In the genomic region with DNA sequence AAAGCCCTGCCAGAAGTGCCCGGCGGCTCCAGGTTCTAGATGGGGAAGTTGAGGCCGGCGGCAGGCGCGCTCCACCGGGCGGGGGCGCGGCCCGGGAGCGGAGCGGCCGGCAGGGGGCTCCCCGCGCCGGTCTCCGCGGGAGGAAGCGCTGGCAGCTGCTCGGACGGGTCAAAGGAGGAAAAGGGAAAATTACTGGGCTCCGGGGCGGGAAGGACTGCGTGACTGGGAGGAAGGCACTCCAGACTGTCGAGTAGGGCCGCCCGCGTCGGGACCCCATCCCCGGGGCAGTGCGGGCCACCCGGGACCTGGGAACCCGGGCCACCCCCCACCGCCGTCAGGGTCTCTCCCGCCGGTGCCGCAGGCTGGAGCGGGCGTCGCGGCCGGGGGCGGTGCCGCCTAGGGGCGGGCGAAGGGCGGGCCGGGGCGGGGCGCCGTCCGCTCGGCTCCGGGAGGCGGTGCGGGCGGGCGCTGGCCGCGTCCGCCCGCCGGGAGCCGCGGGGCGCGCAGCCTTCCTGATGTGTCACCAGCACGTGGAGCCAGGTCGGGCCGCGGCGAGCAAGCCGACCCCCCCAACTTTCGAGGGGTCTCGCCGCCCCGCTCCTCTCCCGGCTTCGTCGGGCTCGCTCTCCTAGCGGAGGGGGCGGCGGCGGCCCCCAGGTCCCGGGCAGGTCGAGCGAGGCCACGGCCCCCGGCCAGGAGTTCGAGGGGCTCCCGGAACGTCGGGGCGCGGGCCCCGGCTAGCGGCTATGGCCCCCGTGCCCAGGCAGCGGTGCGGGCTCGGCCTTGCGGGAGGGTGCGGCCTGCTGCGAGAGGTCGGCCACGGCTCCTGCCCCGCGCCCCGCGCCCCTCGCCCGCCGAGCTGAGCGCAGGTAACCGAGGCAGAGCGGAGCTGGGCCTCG, we compare ENCODE assay signal across 8 cellular contexts.
DNase-seq lines count a peak whose midpoint lies in the region; ATAC-seq and TF ChIP-seq lines count a peak whose summit lies in the region.

No MANE protein-coding gene starts in this region.

- peaks cover 0 to 12% of the 10 kb centered on the region in 2 donors for H3K4me1 ChIP-seq in lung (ENCODE audit: control insufficient read depth in 2 of 2, insufficient read depth in 2 of 2, low read length in 2 of 2)

- H3K4me1 Mint-ChIP-seq in activated CD8-positive, alpha-beta T cell treated with anti-CD3 and anti-CD28 coated beads, Interleukin-2, amount 10 ng/mL, durations not matched to agents 7 days and 5 days (ENCODE audit: low read depth) = peaks cover 10% of the 10 kb centered on the region

- no peak overlapping the region for H3K27ac Mint-ChIP-seq in activated CD8-positive, alpha-beta T cell treated with anti-CD3 and anti-CD28 coated beads, Interleukin-2, amount 10 ng/mL, durations not matched to agents 7 days and 5 days

- H3K27me3 ChIP-seq in lung (ENCODE audit: control insufficient read depth, insufficient read depth) = no peaks in the 10 kb centered on the region

- peaks cover 22% of the 10 kb centered on the region for H3K27me3 Mint-ChIP-seq in activated CD8-positive, alpha-beta T cell treated with anti-CD3 and anti-CD28 coated beads, Interleukin-2, amount 10 ng/mL, durations not matched to agents 7 days and 5 days (ENCODE audit: low read depth)

- CTCF ChIA-PET in activated CD8-positive, alpha-beta T cell treated with anti-CD3 and anti-CD28 coated beads, Interleukin-2, amount 10 ng/mL, durations not matched to agents 7 days and 5 days (lab: Charles Lee) = interaction anchor here (2.6 kb wide), 1 partner anchor 283 kb away, joined by 14 read pairs; no protein-coding TSS in a partner anchor

- H3K4me3 Mint-ChIP-seq in activated CD8-positive, alpha-beta T cell treated with anti-CD3 and anti-CD28 coated beads, Interleukin-2, amount 10 ng/mL, durations not matched to agents 7 days and 5 days = peak overlapping the region; percentile 54

- POLR2A ChIA-PET in activated CD8-positive, alpha-beta T cell treated with anti-CD3 and anti-CD28 coated beads, Interleukin-2, amount 10 ng/mL, durations not matched to agents 7 days and 5 days (lab: Charles Lee) = no interaction called here

- ATAC-seq in HG02759 (IDR thresholded peaks at IDR 0.05; ENCODE audit: unreplicated experiment) (peak; percentile 80), lung (ENCODE audit: insufficient read depth, low FRiP score) (peak; percentile 86), HG03139 (IDR thresholded peaks at IDR 0.05; ENCODE audit: unreplicated experiment) (no peak)
- peak; percentile 91 for ATAC-seq in activated CD8-positive, alpha-beta T cell treated with anti-CD3 and anti-CD28 coated beads, Interleukin-2, amount 10 ng/mL, durations not matched to agents 7 days and 5 days

- no peaks in the 10 kb centered on the region for H3K9me3 ChIP-seq in lung (ENCODE audit: control insufficient read depth in 2 of 2, insufficient read depth in 1 of 2, low read length in 1 of 2)

- no peaks in the 10 kb centered on the region for H3K9me3 Mint-ChIP-seq in activated CD8-positive, alpha-beta T cell treated with anti-CD3 and anti-CD28 coated beads, Interleukin-2, amount 10 ng/mL, durations not matched to agents 7 days and 5 days (ENCODE audit: insufficient read depth)

- DNase-seq in ELF-1 (ENCODE audit: low read depth, low spot score) (peak; percentile 81), NCI-H526 treated with DMSO at 0.1 percent for 48 hours (lab: John Stamatoyannopoulos, UW) (peak; percentile 75), lung (ENCODE audit: low spot score) (peak; percentile 67)
- peak; percentile 52 for DNase-seq in activated CD8-positive, alpha-beta T cell treated with anti-CD3 and anti-CD28 coated beads, Interleukin-2, amount 10 ng/mL, durations not matched to agents 7 days and 5 days
- DNase-seq in effector CD8-positive, alpha-beta T cell (lab: John Stamatoyannopoulos, UW) = peak; percentile 30
- DNase-seq in stimulated activated CD4-positive, alpha-beta T cell treated with anti-CD3 and anti-CD28 coated beads, TNF-alpha, amount 100 ng/mL, for 1 hour (ENCODE audit: low read depth in 3 of 3, low spot score in 1 of 3) = peak; percentile 11 to 49 (median 19)

- H3K4me3 ChIP-seq in lung = peak overlapping the region; percentile 62

- peak; percentile 57 for TF ChIP-seq CTCF in lung (IDR thresholded peaks at IDR 0.05; ENCODE audit: control extremely low read depth, extremely low read depth)

- WGBS in lung, 2 donors = 1% methylated on average over 69 to 120 of the region's 120 CpGs

- no peaks in the 10 kb centered on the region for H3K36me3 ChIP-seq in lung (ENCODE audit: control insufficient read depth in 2 of 2, insufficient read depth in 2 of 2, low read length in 2 of 2)

- H3K36me3 Mint-ChIP-seq in activated CD8-positive, alpha-beta T cell treated with anti-CD3 and anti-CD28 coated beads, Interleukin-2, amount 10 ng/mL, durations not matched to agents 7 days and 5 days (ENCODE audit: low read depth) = no peaks in the 10 kb centered on the region

- peak overlapping the region; percentile 94 to 96 for H3K27ac ChIP-seq in lung (ENCODE audit: low read depth in 1 of 2, low read length in 1 of 2)

Comparison
In these comparisons a context has a peak if more than half of its experiments do, and no peak if none do; other contexts are left out.
1. DNase-seq: peak in every context shown above with its lines; median percentile 81 in ELF-1; 75 in NCI-H526 treated with DMSO at 0.1 percent for 48 hours; 67 in lung; 52 in activated CD8-positive, alpha-beta T cell treated with anti-CD3 and anti-CD28 coated beads, Interleukin-2, amount 10 ng/mL, durations not matched to agents 7 days and 5 days; 30 in effector CD8-positive, alpha-beta T cell; 19 in stimulated activated CD4-positive, alpha-beta T cell treated with anti-CD3 and anti-CD28 coated beads, TNF-alpha, amount 100 ng/mL, for 1 hour.